Comparison of ENCODE assay signal across 16 cellular contexts in genomic region chr1:88399690-88400089, GRCh38.
DNase-seq lines count a peak whose midpoint lies in the region; ATAC-seq and TF ChIP-seq lines count a peak whose summit lies in the region.
"Had no signal": no experiment of that assay in that cellular context is flagged by ENCODE, and none has a peak within 500 bp of the region (broad histone marks: within the 10 kb centered on the region; RNA-seq: fewer than 3 reads in every experiment).

No MANE protein-coding gene starts in this region.

- H3K36me3 Mint-ChIP-seq in natural killer cell = no peaks in the 10 kb centered on the region
- H3K36me3 Mint-ChIP-seq: IgD-negative memory B cell had no signal

- no peaks in the 10 kb centered on the region for H3K36me3 ChIP-seq in right lobe of liver
- H3K36me3 ChIP-seq: BLaER1 treated with 17β-estradiol and CSF1 and Interleukin-3, amounts not matched to agents 10 nM and 100 nM had no signal

- peak; percentile 71 for ATAC-seq in GM18907 (IDR thresholded peaks at IDR 0.05; ENCODE audit: unreplicated experiment)
- ATAC-seq in GM21528 (IDR thresholded peaks at IDR 0.05; ENCODE audit: low FRiP score, unreplicated experiment) = peak; percentile 84
- peak; percentile 79 for ATAC-seq in HG03025 (IDR thresholded peaks at IDR 0.05; ENCODE audit: low FRiP score, unreplicated experiment)
- ATAC-seq in HG03558 (IDR thresholded peaks at IDR 0.05; ENCODE audit: extremely low read depth, unreplicated experiment) = peak; percentile 58
- ATAC-seq in right lobe of liver = no peak
- no peak for ATAC-seq in natural killer cell
- ATAC-seq: left ventricle myocardium superior had no signal

- 84% methylated on average over 1 of the region's 1 CpG for WGBS in right lobe of liver (ENCODE audit: insufficient coverage, low coverage, low lambda C conversion rate, missing lambda C conversion rate)

- H3K4me3 ChIP-seq in right lobe of liver = no peak overlapping the region
- H3K4me3 ChIP-seq: BLaER1 treated with 17β-estradiol and CSF1 and Interleukin-3, amounts not matched to agents 10 nM and 100 nM; GM23248 had no signal

- H3K27me3 Mint-ChIP-seq in natural killer cell (ENCODE audit: low read depth in 2 of 2) = no peaks in the 10 kb centered on the region
- H3K27me3 Mint-ChIP-seq: activated CD4-positive, alpha-beta memory T cell treated with anti-CD3 and anti-CD28 coated beads, Interleukin-2, amount 10 ng/mL, durations not matched to agents 7 days and 5 days; IgD-negative memory B cell had no signal

- no peaks in the 10 kb centered on the region for H3K9me3 Mint-ChIP-seq in natural killer cell
- H3K9me3 Mint-ChIP-seq: activated CD4-positive, alpha-beta memory T cell treated with anti-CD3 and anti-CD28 coated beads, Interleukin-2, amount 10 ng/mL, durations not matched to agents 7 days and 5 days; IgD-negative memory B cell had no signal

- H3K27ac ChIP-seq in right lobe of liver = no peak overlapping the region
- H3K27ac ChIP-seq: BLaER1 treated with 17β-estradiol and CSF1 and Interleukin-3, amounts not matched to agents 10 nM and 100 nM; GM23248; RWPE1 had no signal

- TF ChIP-seq CTCF in right lobe of liver (IDR thresholded peaks at IDR 0.05) = no peak
- no peak for TF ChIP-seq CTCF in natural killer cell (IDR thresholded peaks at IDR 0.05)

- no peaks in the 10 kb centered on the region for H3K4me1 Mint-ChIP-seq in natural killer cell
- H3K4me1 Mint-ChIP-seq: activated CD4-positive, alpha-beta memory T cell treated with anti-CD3 and anti-CD28 coated beads, Interleukin-2, amount 10 ng/mL, durations not matched to agents 7 days and 5 days had no signal

- DNase-seq in HT-29 (ENCODE audit: low spot score) (no peak), right lobe of liver (no peak), NCI-H2196 treated with DMSO at 0.1 percent for 48 hours (lab: John Stamatoyannopoulos, UW; ENCODE audit: unreplicated experiment) (no peak), natural killer cell (no peak)
- DNase-seq: activated CD4-positive, alpha-beta memory T cell treated with anti-CD3 and anti-CD28 coated beads, Interleukin-2, amount 10 ng/mL, durations not matched to agents 7 days and 5 days; caudate nucleus; GM23248; left ventricle myocardium superior; NCI-H69 had no signal

- TF ChIP-seq POLR2A in right lobe of liver (IDR thresholded peaks at IDR 0.05) = no peak

- intact Hi-C loops in right lobe of liver (cut with DNase I) (no loop called here), natural killer cell (cut with micrococcal nuclease) (no loop called here)

- no peaks in the 10 kb centered on the region for H3K27me3 ChIP-seq in right lobe of liver
- H3K27me3 ChIP-seq: BLaER1 treated with 17β-estradiol and CSF1 and Interleukin-3, amounts not matched to agents 10 nM and 100 nM had no signal

- no peaks in the 10 kb centered on the region for H3K9me3 ChIP-seq in right lobe of liver
- H3K9me3 ChIP-seq: BLaER1 treated with 17β-estradiol and CSF1 and Interleukin-3, amounts not matched to agents 10 nM and 100 nM had no signal

- H3K27ac Mint-ChIP-seq in natural killer cell = no peak overlapping the region
- H3K27ac Mint-ChIP-seq: activated CD4-positive, alpha-beta memory T cell treated with anti-CD3 and anti-CD28 coated beads, Interleukin-2, amount 10 ng/mL, durations not matched to agents 7 days and 5 days; IgD-negative memory B cell had no signal

- H3K4me3 Mint-ChIP-seq in natural killer cell = no peak overlapping the region
- H3K4me3 Mint-ChIP-seq: activated CD4-positive, alpha-beta memory T cell treated with anti-CD3 and anti-CD28 coated beads, Interleukin-2, amount 10 ng/mL, durations not matched to agents 7 days and 5 days; IgD-negative memory B cell had no signal

- no peaks in the 10 kb centered on the region for H3K4me1 ChIP-seq in right lobe of liver
- H3K4me1 ChIP-seq: BLaER1 treated with 17β-estradiol and CSF1 and Interleukin-3, amounts not matched to agents 10 nM and 100 nM had no signal

Comparison
In these comparisons a context has a peak if more than half of its experiments do, and no peak if none do; other contexts are left out.
1. ATAC-seq: peak in GM18907 (single experiment), GM21528 (single experiment), HG03025 (single experiment) and HG03558 (single experiment); none in right lobe of liver (0 of 4) and natural killer cell (0 of 3).